Comparison of ENCODE assay signal across 8 cellular contexts in genomic region chr2:225002039-225002655, GRCh38. TPM values are rescaled to one million over a fixed set of nuclear protein-coding genes. Genes with fewer than 3 reads are reported as not detected.
DNase-seq lines count a peak whose midpoint lies in the region; ATAC-seq lines count a peak whose summit lies in the region.

No MANE protein-coding gene starts in this region.

- H3K27me3 Mint-ChIP-seq in activated naive CD8-positive, alpha-beta T cell treated with anti-CD3 and anti-CD28 coated beads, Interleukin-2, amount 50 U/mL, for 24 hours = no peaks in the 10 kb centered on the region

- no peak overlapping the region for H3K4me3 Mint-ChIP-seq in activated naive CD8-positive, alpha-beta T cell treated with anti-CD3 and anti-CD28 coated beads, Interleukin-2, amount 50 U/mL, for 24 hours

- H3K27ac Mint-ChIP-seq in activated naive CD8-positive, alpha-beta T cell treated with anti-CD3 and anti-CD28 coated beads, Interleukin-2, amount 50 U/mL, for 24 hours = peak overlapping the region; percentile 78

- intact Hi-C loops in posterior vena cava (cut with DNase I) = loop anchor here in 1 of 2 donors (10.0 kb wide), 1 partner anchor 227 kb away; no protein-coding TSS in a partner anchor

- DNase-seq in Daoy (ENCODE audit: low read depth) (peak; percentile 46), KG1 (lab: John Stamatoyannopoulos, UW) (peak; percentile 42), SK-MEL-5 (ENCODE audit: low read depth, low spot score) (peak; percentile 84), iPS DF 19.7 (ENCODE audit: low read depth, low spot score) (peak; percentile 30), posterior vena cava (ENCODE audit: low spot score) (no peak)
- DNase-seq in activated naive CD8-positive, alpha-beta T cell treated with anti-CD3 and anti-CD28 coated beads, Interleukin-2, amount 50 U/mL, for 24 hours = peak; percentile 63
- peak; percentile 63 for DNase-seq in stimulated activated CD4-positive, alpha-beta T cell treated with anti-CD3 and anti-CD28 coated beads, Interleukin-1b, Interleukin-23, amount 100 ng/mL, for 48 hours

- H3K36me3 Mint-ChIP-seq in activated naive CD8-positive, alpha-beta T cell treated with anti-CD3 and anti-CD28 coated beads, Interleukin-2, amount 50 U/mL, for 24 hours (ENCODE audit: low read depth) = peaks cover 13% of the 10 kb centered on the region

- in situ Hi-C loops in SK-MEL-5 (cut with HindIII; ENCODE audit: low pct_unique_long_range_greater_than_20kb, low sequenced_read_pairs) = no loop called here

- H3K4me1 Mint-ChIP-seq in activated naive CD8-positive, alpha-beta T cell treated with anti-CD3 and anti-CD28 coated beads, Interleukin-2, amount 50 U/mL, for 24 hours = peaks cover 84% of the 10 kb centered on the region

- peaks cover 3% of the 10 kb centered on the region for H3K9me3 Mint-ChIP-seq in activated naive CD8-positive, alpha-beta T cell treated with anti-CD3 and anti-CD28 coated beads, Interleukin-2, amount 50 U/mL, for 24 hours

- peak; percentile 84 for ATAC-seq in GM21526 (IDR thresholded peaks at IDR 0.05; ENCODE audit: low FRiP score, unreplicated experiment)
- ATAC-seq in activated naive CD8-positive, alpha-beta T cell treated with anti-CD3 and anti-CD28 coated beads, Interleukin-2, amount 50 U/mL, for 24 hours = peak; percentile 67

RNA-seq across cellular contexts. Expression of gene DOCK10, which starts 40.1 kb away (rescaled TPM):
- 29.9 and 37.2 TPM in 2 replicates for total RNA-seq in Daoy (2014; rRNA removed; shearing (Covaris generic))
- total RNA-seq in SK-MEL-5 (2014; rRNA removed; shearing (Covaris generic)) = 36.8 and 37.5 TPM in 2 replicates
- 25.0 and 27.4 TPM in 2 replicates for polyA plus RNA-seq in SK-MEL-5 (2015; cell fraction: cytosol; rRNA removed)
- 33.0 and 38.9 TPM in 2 replicates for polyA plus RNA-seq in SK-MEL-5 (2015; cell fraction: nucleus; rRNA removed)
- total RNA-seq in posterior vena cava = 10 to 100 TPM; 18.9 to 26.4 TPM
